In genomic region chr1:27153549-27153886, GRCh38 we compare ENCODE assay signal across 8 cellular contexts. TPM values are rescaled to one million over a fixed set of nuclear protein-coding genes. Genes with fewer than 3 reads are reported as not detected.
DNase-seq lines count a peak whose midpoint lies in the region; ATAC-seq and TF ChIP-seq lines count a peak whose summit lies in the region.

No MANE protein-coding gene starts in this region.

- H3K27ac ChIP-seq in SJSA1 (no peak overlapping the region), fibroblast of lung (ENCODE audit: insufficient read depth, low read length) (peak overlapping the region; percentile 57), psoas muscle (peak overlapping the region; percentile 92)

- H3K36me3 ChIP-seq in SJSA1 = no peaks in the 10 kb centered on the region
- peaks cover 2% of the 10 kb centered on the region for H3K36me3 ChIP-seq in fibroblast of lung (ENCODE audit: control insufficient read depth, insufficient read depth, low read length)
- H3K36me3 ChIP-seq in psoas muscle (ENCODE audit: insufficient read depth in 1 of 2, low read depth in 1 of 2) = no peaks in the 10 kb centered on the region

- no peak overlapping the region for H3K9ac ChIP-seq in fibroblast of lung (ENCODE audit: insufficient read depth, low read length)

- intact Hi-C loops in psoas muscle (cut with DNase I) = loop anchor here (5.0 kb wide), 1 partner anchor 36 kb away; no protein-coding TSS in a partner anchor

- H3K4me3 ChIP-seq in SJSA1 = peak overlapping the region; percentile 58
- peak overlapping the region; percentile 72 to 80 (median 78) for H3K4me3 ChIP-seq in fibroblast of lung (replicated peaks in 1 of 4; ENCODE audit: control extremely low read depth in 1 of 4, insufficient read depth in 1 of 4, low read depth in 3 of 4, low read length in 4 of 4)
- H3K4me3 ChIP-seq in psoas muscle = peak overlapping the region; percentile 78

- DNase-seq in EL (peak; percentile 47), SJSA1 (ENCODE audit: low read depth in 1 of 2, low spot score in 2 of 2) (peak in 1 of 2 experiments; percentile 26), fibroblast of lung (ENCODE audit: low read depth in 2 of 2) (peak in 1 of 2 donors; percentile 15), psoas muscle (peak in 1 of 2 donors; percentile 64), superior temporal gyrus (ENCODE audit: extremely low spot score) (no peak), NCI-H187 treated with DMSO at 0.1 percent for 48 hours (lab: John Stamatoyannopoulos, UW) (no peak), NCI-H1436 treated with DMSO at 0.1 percent for 48 hours (lab: John Stamatoyannopoulos, UW) (no peak)

- no peak for TF ChIP-seq CTCF in fibroblast of lung (conservative IDR thresholded peaks at IDR 0.05 in 1 of 2, IDR thresholded peaks at IDR 0.05 in 1 of 2; ENCODE audit: low read depth in 1 of 2, low read length in 2 of 2)
- no peak for TF ChIP-seq CTCF in psoas muscle (IDR thresholded peaks at IDR 0.05)

- H2AFZ ChIP-seq in fibroblast of lung (ENCODE audit: low read length) = no peak overlapping the region

- ATAC-seq in psoas muscle (peak; percentile 48 to 69 (median 56)), GM21737 (IDR thresholded peaks at IDR 0.05; ENCODE audit: unreplicated experiment) (no peak)

- H3K27me3 ChIP-seq in SJSA1 (replicated peaks) (no peaks in the 10 kb centered on the region), fibroblast of lung (ENCODE audit: control insufficient read depth, insufficient read depth, low read length) (no peaks in the 10 kb centered on the region), psoas muscle (ENCODE audit: insufficient read depth in 3 of 3, low read length in 2 of 3) (no peaks in the 10 kb centered on the region)

- 11 to 19% (median 12%) methylated on average over 4 of the region's 4 CpGs for WGBS in psoas muscle, 3 donors

- no peaks in the 10 kb centered on the region for H4K20me1 ChIP-seq in fibroblast of lung (ENCODE audit: control insufficient read depth, extremely low read depth, insufficient read depth, low read length)

- peak overlapping the region; percentile 84 for H3K4me2 ChIP-seq in fibroblast of lung (ENCODE audit: extremely low read depth, insufficient read depth, low read length)

- H3K9me3 ChIP-seq in SJSA1 (replicated peaks) (no peaks in the 10 kb centered on the region), fibroblast of lung (ENCODE audit: control insufficient read depth, insufficient read depth, low read depth, low read length) (no peaks in the 10 kb centered on the region), psoas muscle (no peaks in the 10 kb centered on the region)

- H3K79me2 ChIP-seq in fibroblast of lung (ENCODE audit: control insufficient read depth, insufficient read depth, low read length) = peaks cover 49% of the 10 kb centered on the region

- H3K4me1 ChIP-seq in SJSA1 (replicated peaks) (peaks cover 29% of the 10 kb centered on the region), fibroblast of lung (ENCODE audit: control insufficient read depth, extremely low read depth, insufficient read depth, low read length) (peaks cover 9% of the 10 kb centered on the region), psoas muscle (peaks cover 59% of the 10 kb centered on the region)

RNA-seq across cellular contexts. Expression of gene SLC9A1, which starts 1.4 kb away (rescaled TPM):
- 4.1 and 4.7 TPM in 2 replicates for total RNA-seq in SJSA1 (2014; rRNA removed; shearing (Covaris generic))
- total RNA-seq in fibroblast of lung (3.9 and 10.4 TPM in 2 replicates), psoas muscle (10 to 100 TPM in 1 of 4 donors, 1 to 10 TPM in 3; 5.2 to 14.3 (median 7.7) TPM)
- polyA plus RNA-seq in fibroblast of lung (4.9 and 9.5 TPM in 2 replicates), psoas muscle (10 to 100 TPM in 1 of 3 donors, 1 to 10 TPM in 2; 2.3 to 17.0 (median 3.8) TPM)
- 24.1 and 26.7 TPM in 2 replicates for polyA plus RNA-seq in fibroblast of lung (2012)
- polyA minus RNA-seq in fibroblast of lung (ENCODE audit: low replicate concordance) = 102 and 135 TPM in 2 replicates
